Comparison of ENCODE assay signal across 1 cellular context in genomic region chr9:101366038-101366756, GRCh38.
A peak's percentile ranks its signal among the peaks of the same experiment; 100 is the strongest.
TF ChIP-seq lines count a peak whose summit lies in the region.

No MANE protein-coding gene starts in this region.

TF ChIP-seq in HepG2, 621 proteins besides CTCF, POLR2A, EP300 and RAD21 (continued from another document and continues in another):
- TF ChIP-seq ZHX1 (CRISPR knock-in tag; IDR thresholded peaks at IDR 0.05; ENCODE audit: low read depth): no peak
- TF ChIP-seq CCAR2 (optimal IDR thresholded peaks at IDR 0.05; ENCODE audit: low read depth, low read length): no peak
- TF ChIP-seq ARID5B (CRISPR knock-in tag; IDR thresholded peaks at IDR 0.05): peak; percentile 71
- TF ChIP-seq ZKSCAN8 (CRISPR knock-in tag; IDR thresholded peaks at IDR 0.05; ENCODE audit: borderline replicate concordance): 0 out of 2 replicates have a peak, but pooled peaks have one; percentile 16
- TF ChIP-seq ZNF331 (CRISPR knock-in tag; IDR thresholded peaks at IDR 0.05): peak; percentile 28; the same call in 1 of the 2 replicates
- TF ChIP-seq HNF4A (CRISPR knock-in tag; IDR thresholded peaks at IDR 0.05): 0 out of 2 replicates have a peak, but pooled peaks have one; percentile 3
- TF ChIP-seq DRAP1 (CRISPR knock-in tag; IDR thresholded peaks at IDR 0.05): peak; percentile 97
- TF ChIP-seq POLR2G (IDR thresholded peaks at IDR 0.05; ENCODE audit: low read depth, low read length): 0 out of 2 replicates have a peak, but pooled peaks have one; percentile 45
- TF ChIP-seq FOXA3 (CRISPR knock-in tag; IDR thresholded peaks at IDR 0.05): no peak
- no peak for TF ChIP-seq EED (CRISPR knock-in tag; IDR thresholded peaks at IDR 0.05)
- 0 out of 2 replicates have a peak, but pooled peaks have one; percentile 41 for TF ChIP-seq ERF (CRISPR knock-in tag; IDR thresholded peaks at IDR 0.05)
- TF ChIP-seq SOX5 (CRISPR knock-in tag; IDR thresholded peaks at IDR 0.05; ENCODE audit: borderline replicate concordance): peak; percentile 46; the same call in 1 of the 2 replicates
- 0 out of 2 replicates have a peak, but pooled peaks have one; percentile 14 for TF ChIP-seq IRF2 (CRISPR knock-in tag; IDR thresholded peaks at IDR 0.05)
- TF ChIP-seq TEAD2 (CRISPR knock-in tag; IDR thresholded peaks at IDR 0.05): no peak
- no peak for TF ChIP-seq SOX6 (IDR thresholded peaks at IDR 0.05)
- TF ChIP-seq SOX6 (CRISPR knock-in tag; IDR thresholded peaks at IDR 0.05): peak; percentile 68; the same call in 1 of the 2 replicates
- TF ChIP-seq JUN (CRISPR knock-in tag; IDR thresholded peaks at IDR 0.05): 0 out of 2 replicates have a peak, but pooled peaks have one; percentile 21
- TF ChIP-seq ZMYM4 (CRISPR knock-in tag; IDR thresholded peaks at IDR 0.05): peak; percentile 61; the same call in 1 of the 2 replicates
- TF ChIP-seq ZNF746 (CRISPR knock-in tag; IDR thresholded peaks at IDR 0.05): no peak
- TF ChIP-seq HNF1B (CRISPR knock-in tag; IDR thresholded peaks at IDR 0.05): peak; percentile 60; the same call in 1 of the 2 replicates
- peak; percentile 47; the same call in 1 of the 2 replicates for TF ChIP-seq AHDC1 (CRISPR knock-in tag; IDR thresholded peaks at IDR 0.05; ENCODE audit: borderline replicate concordance)
- peak; percentile 79 for TF ChIP-seq ARID3A (IDR thresholded peaks at IDR 0.05; ENCODE audit: low read depth, low read length)
- TF ChIP-seq ZGPAT (CRISPR knock-in tag; IDR thresholded peaks at IDR 0.05): peak; percentile 30; the same call in 1 of the 2 replicates
- 0 out of 2 replicates have a peak, but pooled peaks have one; percentile 32 for TF ChIP-seq GTF3A (CRISPR knock-in tag; conservative IDR thresholded peaks at IDR 0.05)
- no peak for TF ChIP-seq ZBTB44 (CRISPR knock-in tag; IDR thresholded peaks at IDR 0.05)
- TF ChIP-seq HDAC6 (IDR thresholded peaks at IDR 0.05; ENCODE audit: low read depth, low read length): no peak
- peak; percentile 36; the same call in 1 of the 2 replicates for TF ChIP-seq MXD4 (CRISPR knock-in tag; IDR thresholded peaks at IDR 0.05)
- peak; percentile 87 for TF ChIP-seq HOMEZ (CRISPR knock-in tag; IDR thresholded peaks at IDR 0.05; ENCODE audit: low read depth)
- no peak for TF ChIP-seq KDM2A (CRISPR knock-in tag; IDR thresholded peaks at IDR 0.05; ENCODE audit: borderline replicate concordance, low read depth)
- TF ChIP-seq CREM (IDR thresholded peaks at IDR 0.05): peak; percentile 31; the same call in 1 of the 2 replicates
- TF ChIP-seq CREM (CRISPR knock-in tag; IDR thresholded peaks at IDR 0.05): no peak
- 0 out of 2 replicates have a peak, but pooled peaks have one; percentile 68 for TF ChIP-seq ZNF12 (CRISPR knock-in tag; IDR thresholded peaks at IDR 0.05)
- no peak for TF ChIP-seq MXD3 (CRISPR knock-in tag; IDR thresholded peaks at IDR 0.05)
- peak; percentile 50 for TF ChIP-seq THAP11 (CRISPR knock-in tag; IDR thresholded peaks at IDR 0.05)
- TF ChIP-seq PPARG (CRISPR knock-in tag; conservative IDR thresholded peaks at IDR 0.05): peak; percentile 84
